Comparison of ENCODE assay signal across 22 cellular contexts in the genomic region with DNA sequence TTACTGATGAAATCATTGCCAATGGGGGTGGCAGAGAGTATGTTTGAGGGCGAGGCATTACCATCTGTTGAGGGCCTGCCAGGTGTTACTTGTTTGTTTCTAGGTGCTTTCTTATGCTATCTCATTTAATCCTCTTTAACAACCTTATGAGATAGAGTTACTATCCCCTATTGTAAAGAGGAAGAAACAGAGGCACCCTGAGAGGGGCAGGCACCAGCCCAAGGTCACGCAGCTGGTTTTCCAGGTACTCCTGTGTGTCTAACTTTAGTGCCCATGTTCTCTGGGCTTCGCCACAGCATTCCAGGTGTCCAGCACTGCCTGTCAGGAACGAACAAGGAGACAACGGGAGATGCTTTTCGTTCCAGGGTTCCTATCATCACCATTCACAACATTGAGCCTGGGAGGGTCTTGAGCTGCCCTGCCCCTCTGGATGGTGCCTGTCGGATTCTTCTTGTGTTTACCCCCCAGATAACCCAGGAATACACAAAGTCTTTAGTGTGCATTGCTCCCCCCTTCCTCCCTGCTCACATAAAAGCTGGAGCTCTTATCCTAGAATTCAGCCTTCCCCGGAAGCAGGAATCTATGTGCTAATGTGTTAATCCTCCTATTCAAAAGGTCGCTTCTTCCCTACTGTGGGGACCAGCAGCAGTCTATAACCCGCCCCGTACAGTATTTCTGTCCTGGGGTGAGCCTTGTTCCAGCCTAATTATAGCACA. TPM values are rescaled to one million over a fixed set of nuclear protein-coding genes. Genes with fewer than 3 reads are reported as not detected.
"Had no signal": no experiment of that assay in that cellular context is flagged by ENCODE, and none has a peak within 500 bp of the region (broad histone marks: within the 10 kb centered on the region; RNA-seq: fewer than 3 reads in every experiment).

No MANE protein-coding gene starts in this region.

- H3K36me3 Mint-ChIP-seq: activated naive CD4-positive, alpha-beta T cell treated with anti-CD3 and anti-CD28 coated beads, Interleukin-2, amount 50 U/mL, for 72 hours; immature natural killer cell; naive B cell had no signal

- ATAC-seq: activated CD4-positive, alpha-beta T cell treated with anti-CD3 and anti-CD28 coated beads for 36 hours; activated naive CD4-positive, alpha-beta T cell treated with anti-CD3 and anti-CD28 coated beads, Interleukin-2, amount 50 U/mL, for 72 hours; effector memory CD8-positive, alpha-beta T cell; left ventricle myocardium superior; mucosa of descending colon; right cardiac atrium; stimulated activated naive CD8-positive, alpha-beta T cell treated with anti-CD3 and anti-CD28 coated beads, Interleukin-15, Interleukin-2, amounts not matched to agents 100 U/mL and 50 U/mL, for 24 hours had no signal

- H3K4me3 Mint-ChIP-seq: activated CD4-positive, alpha-beta T cell treated with anti-CD3 and anti-CD28 coated beads for 36 hours; effector memory CD8-positive, alpha-beta T cell; immature natural killer cell; naive B cell; neural crest cell; T-helper 2 cell treated with Interferon-gamma antibody and Interleukin-4, amounts not matched to agents 5 μg/mL and 100 μg/mL, for 36 hours had no signal

- H3K9me3 Mint-ChIP-seq: activated naive CD4-positive, alpha-beta T cell treated with anti-CD3 and anti-CD28 coated beads, Interleukin-2, amount 50 U/mL, for 72 hours; effector memory CD8-positive, alpha-beta T cell; immature natural killer cell; naive B cell; neural crest cell; T-helper 2 cell treated with Interferon-gamma antibody and Interleukin-4, amounts not matched to agents 5 μg/mL and 100 μg/mL, for 36 hours had no signal

- H3K4me3 ChIP-seq: adrenal gland, hepatocyte, mucosa of descending colon, prostate gland, skin epidermis, tibial artery had no signal

- H3K4me1 Mint-ChIP-seq: activated CD4-positive, alpha-beta T cell treated with anti-CD3 and anti-CD28 coated beads for 36 hours; immature natural killer cell had no signal

- H3K27ac ChIP-seq: adrenal gland, hepatocyte, prostate gland, skin epidermis, tibial artery had no signal

- H3K36me3 ChIP-seq: adrenal gland, prostate gland, tibial artery had no signal

- DNase-seq: activated CD4-positive, alpha-beta T cell treated with anti-CD3 and anti-CD28 coated beads for 36 hours; activated CD4-positive, alpha-beta T cell treated with anti-CD3 and anti-CD28 coated beads, Interleukin-2, amount 50 U/mL, for 48 hours; activated gamma-delta T cell treated with Interleukin-2 at 50 U/mL for 16 hours; adrenal gland; dermis blood vessel endothelial cell; effector memory CD8-positive, alpha-beta T cell; foreskin fibroblast; immature natural killer cell; kidney glomerular epithelial cell; left ventricle myocardium superior; mucosa of descending colon; naive B cell; right cardiac atrium; stimulated activated naive CD8-positive, alpha-beta T cell treated with anti-CD3 and anti-CD28 coated beads, Interleukin-15, Interleukin-2, amounts not matched to agents 100 U/mL and 50 U/mL, for 24 hours; substantia nigra; tibial artery had no signal

- H3K27ac Mint-ChIP-seq: activated CD4-positive, alpha-beta T cell treated with anti-CD3 and anti-CD28 coated beads for 36 hours; activated naive CD4-positive, alpha-beta T cell treated with anti-CD3 and anti-CD28 coated beads, Interleukin-2, amount 50 U/mL, for 72 hours; immature natural killer cell; T-helper 2 cell treated with Interferon-gamma antibody and Interleukin-4, amounts not matched to agents 5 μg/mL and 100 μg/mL, for 36 hours had no signal

- H3K9me3 ChIP-seq: adrenal gland, mucosa of descending colon, prostate gland, tibial artery had no signal

- H3K4me1 ChIP-seq: adrenal gland, prostate gland, tibial artery had no signal

- H3K27me3 ChIP-seq: hepatocyte, tibial artery had no signal

RNA-seq across cellular contexts. Expression of gene GPC4, which starts 24.9 kb away (rescaled TPM):
- total RNA-seq: activated CD4-positive, alpha-beta T cell treated with anti-CD3 and anti-CD28 coated beads for 36 hours had no signal
